Comparison of ENCODE assay signal across 6 cellular contexts in genomic region chr16:1979271-1980025, GRCh38. TPM values are rescaled to one million over a fixed set of nuclear protein-coding genes. Genes with fewer than 3 reads are reported as not detected.
DNase-seq lines count a peak whose midpoint lies in the region; ATAC-seq, FAIRE-seq and TF ChIP-seq lines count a peak whose summit lies in the region.

No MANE protein-coding gene starts in this region.

- H3K27me3 ChIP-seq in K562 (ENCODE audit: control insufficient read depth in 2 of 2, insufficient read depth in 2 of 2, low read length in 2 of 2) (no peaks in the 10 kb centered on the region), osteoblast (ENCODE audit: insufficient read depth, low read length) (peaks cover 39% of the 10 kb centered on the region), left ventricle myocardium inferior (ENCODE audit: low read depth) (peaks cover 84% of the 10 kb centered on the region)

- H3K4me2 ChIP-seq in K562 (ENCODE audit: insufficient read depth, low read length) (no peak overlapping the region), osteoblast (ENCODE audit: insufficient read depth, low read length) (no peak overlapping the region)

- H3K27ac ChIP-seq in K562 (ENCODE audit: extremely low read depth, low read depth, low read length) (no peak overlapping the region), osteoblast (ENCODE audit: low read depth, low read length) (no peak overlapping the region), left ventricle myocardium inferior (replicated peaks) (no peak overlapping the region)

- intact Hi-C loops in K562 (cut with micrococcal nuclease) (no loop called here), left ventricle myocardium inferior (cut with micrococcal nuclease) (no loop called here)

- POLR2A ChIA-PET in K562 (lab: Yijun Ruan, JAX) = interaction anchor here (0.6 to 10.2 kb wide), 3 partner anchors 7 to 36 kb away, joined by 3 to 103 read pairs (median 4); partner anchors contain the start of genes RNF151, RPS2 and TBL3

- CTCF ChIA-PET in K562 (lab: Yijun Ruan, JAX; ENCODE audit: low intra/inter-chr PET ratio) = no interaction called here

- H3K4me1 ChIP-seq in K562 (replicated peaks in 1 of 2; ENCODE audit: control insufficient read depth in 2 of 2, insufficient read depth in 2 of 2, low read length in 2 of 2) (peaks cover 0 to 84% of the 10 kb centered on the region in 2 experiments; a peak in 2 of 5 replicates), osteoblast (ENCODE audit: insufficient read depth, low read length) (no peaks in the 10 kb centered on the region), left ventricle myocardium inferior (peaks cover 35% of the 10 kb centered on the region)

- WGBS in K562 (ENCODE audit: insufficient coverage, low coverage, missing lambda C conversion rate) = 96% methylated on average over 41 of the region's 70 CpGs

- no peak overlapping the region for H2AFZ ChIP-seq in K562 (ENCODE audit: low read depth, low read length)
- H2AFZ ChIP-seq in osteoblast (ENCODE audit: low read length) = no peak overlapping the region

- BruUV-seq in K562 (replicated peaks; lab: Mats Ljungman, UMichigan) = no TSS peak

- TF ChIP-seq RAD21 in K562 (CRISPR knock-in tag; conservative IDR thresholded peaks at IDR 0.05 in 1 of 2, IDR thresholded peaks at IDR 0.05 in 1 of 2) = no peak

- H3K36me3 ChIP-seq in K562 (ENCODE audit: control insufficient read depth, insufficient read depth, low read length) (peaks cover 50% of the 10 kb centered on the region; the same call in 2 of the 3 replicates), osteoblast (ENCODE audit: insufficient read depth, low read length) (peaks cover 25% of the 10 kb centered on the region), left ventricle myocardium inferior (peaks cover 48% of the 10 kb centered on the region)

- TF ChIP-seq EP300 in K562 (IDR thresholded peaks at IDR 0.05; ENCODE audit: low read length) = no peak

- FAIRE-seq in K562 (lab: Jason Lieb, UNC) = no peak

- ATAC-seq in K562 (no peak), HG02840 (IDR thresholded peaks at IDR 0.05; ENCODE audit: low FRiP score, unreplicated experiment) (no peak)

- H3K9me3 ChIP-seq in K562 (replicated peaks; ENCODE audit: control insufficient read depth, insufficient read depth, low read depth, low read length) (no peaks in the 10 kb centered on the region), osteoblast (ENCODE audit: low read depth, low read length) (no peaks in the 10 kb centered on the region), left ventricle myocardium inferior (replicated peaks) (no peaks in the 10 kb centered on the region)

- peak; percentile 32 for DNase-seq in NB4 (ENCODE audit: low read depth)
- peak in 2 of 4 experiments; percentile 17 to 44 for DNase-seq in K562 (ENCODE audit: extremely low read depth in 1 of 4, low spot score in 3 of 4)
- peak; percentile 85 for DNase-seq in osteoblast (ENCODE audit: insufficient read length, low spot score, missing footprints)
- no peak for DNase-seq in left ventricle myocardium inferior
- no peak for DNase-seq in GM19238 (ENCODE audit: insufficient read length, low spot score)

- H3K79me2 ChIP-seq in K562 (ENCODE audit: control insufficient read depth, insufficient read depth, low read length) (peaks cover 1% of the 10 kb centered on the region; the same call in 1 of the 3 replicates), osteoblast (ENCODE audit: insufficient read depth, low read length) (no peaks in the 10 kb centered on the region)

- no peak for TF ChIP-seq CTCF in NB4 (IDR thresholded peaks at IDR 0.05; ENCODE audit: low read depth, low read length)
- TF ChIP-seq CTCF in K562 (IDR thresholded peaks at IDR 0.05 in 2 of 3, conservative IDR thresholded peaks at IDR 0.05 in 1 of 3; ENCODE audit: insufficient read depth in 2 of 3, low read depth in 1 of 3, low read length in 3 of 3) = no peak
- no peak for TF ChIP-seq CTCF in osteoblast (IDR thresholded peaks at IDR 0.05; ENCODE audit: extremely low read depth, low read depth, low read length)
- TF ChIP-seq CTCF in left ventricle myocardium inferior (IDR thresholded peaks at IDR 0.05; ENCODE audit: borderline replicate concordance) = no peak

- H4K20me1 ChIP-seq in K562 (replicated peaks; ENCODE audit: control insufficient read depth, insufficient read depth, low read length) = no peaks in the 10 kb centered on the region
- H4K20me1 ChIP-seq in osteoblast (ENCODE audit: insufficient read depth, low read length) = peaks cover 20% of the 10 kb centered on the region

- no peak overlapping the region for H3K9ac ChIP-seq in K562 (ENCODE audit: insufficient read depth in 1 of 2, low read depth in 2 of 2, low read length in 2 of 2)

- in situ Hi-C loops in K562 (cut with MboI) = no loop called here

- no peaks in the 10 kb centered on the region for H3K9me1 ChIP-seq in K562 (ENCODE audit: control insufficient read depth, insufficient read depth, low read length)

- H3K4me3 ChIP-seq in NB4 (ENCODE audit: low read depth, low read length) = no peak overlapping the region
- H3K4me3 ChIP-seq in K562 = no peak overlapping the region
- no peak overlapping the region for H3K4me3 ChIP-seq in osteoblast (ENCODE audit: insufficient read depth, low read length)
- no peak overlapping the region for H3K4me3 ChIP-seq in left ventricle myocardium inferior

- TF ChIP-seq POLR2A in NB4 (IDR thresholded peaks at IDR 0.05; ENCODE audit: extremely low read depth, insufficient read length) (no peak), K562 (conservative IDR thresholded peaks at IDR 0.05) (no peak)

RNA-seq across cellular contexts. Expression of gene NOXO1, which starts 1.8 kb away (rescaled TPM):
- total RNA-seq in K562 (2011; cell fraction: chromatin; rRNA removed; ENCODE audit: low replicate concordance) = 0.67 TPM in 1 of 2 replicates, not detected in the other
- total RNA-seq in K562 (2011; cell fraction: nucleolus; rRNA removed) = 0.66 TPM in 1 of 2 replicates, not detected in the other
- not detected in 2 replicates for total RNA-seq in K562 (2011; cell fraction: nucleoplasm; rRNA removed)
- not detected in 2 replicates for total RNA-seq in K562 (2014; rRNA removed)
- not detected in 2 replicates for total RNA-seq in K562 (2014; rRNA removed; fragmentation: Illumina TruSeq; extraction: Trizol)
- total RNA-seq in K562 (2015; rRNA removed; fragmentation: Illumina TruSeq; extraction: Trizol) = not detected in 2 replicates
- total RNA-seq in K562 (2021) = not detected in 2 replicates
- polyA plus RNA-seq in K562 (2011; rRNA removed) = not detected in 2 replicates
- polyA plus RNA-seq in K562 (2011; cell fraction: cytosol; rRNA removed) = not detected in 2 replicates
- polyA plus RNA-seq in K562 (2011; cell fraction: nucleus; rRNA removed) = 0.62 and 0.75 TPM in 2 replicates
- not detected in 2 replicates for polyA plus RNA-seq in K562 (2012)
- polyA plus RNA-seq in K562 (2014; fragmentation: Illumina TruSeq; extraction: Trizol) = not detected in 2 replicates
- polyA plus RNA-seq in K562 (2014; fragmentation: Nextera tagmentation; extraction: Ambion mirVana) = not detected
- not detected in 2 replicates for polyA plus RNA-seq in K562 (2014; rRNA removed)
- not detected in 2 replicates for polyA minus RNA-seq in K562 (2011; rRNA and poly(A)+ RNA removed)
- polyA minus RNA-seq in K562 (2011; cell fraction: cytosol; rRNA and poly(A)+ RNA removed) = not detected in 2 replicates
- polyA minus RNA-seq in K562 (2011; cell fraction: nucleus; rRNA and poly(A)+ RNA removed) = 0.33 TPM in 1 of 2 replicates, not detected in the other
- under 0.01 and 0.29 TPM in 2 replicates for total RNA-seq in osteoblast
- not detected for total RNA-seq in left ventricle myocardium inferior

RNA-seq across cellular contexts. Expression of gene GFER, which starts 4.5 kb away (rescaled TPM):
- total RNA-seq in K562 (2011; cell fraction: chromatin; rRNA removed; ENCODE audit: low replicate concordance) = 9.2 and 25.2 TPM in 2 replicates
- total RNA-seq in K562 (2011; cell fraction: nucleolus; rRNA removed) = 28.7 TPM in 2 replicates
- total RNA-seq in K562 (2011; cell fraction: nucleoplasm; rRNA removed) = 18.7 and 18.8 TPM in 2 replicates
- total RNA-seq in K562 (2014; rRNA removed) (46.2 and 67.8 TPM in 2 replicates), K562 (2014; rRNA removed; fragmentation: Illumina TruSeq; extraction: Trizol) (10.1 and 15.6 TPM in 2 replicates), K562 (2015; rRNA removed; fragmentation: Illumina TruSeq; extraction: Trizol) (22.9 and 26.3 TPM in 2 replicates), K562 (2021) (53.7 and 54.7 TPM in 2 replicates), osteoblast (8.7 and 12.1 TPM in 2 replicates), left ventricle myocardium inferior (23.3 TPM)
- polyA plus RNA-seq in K562 (2011; rRNA removed) (16.5 and 28.7 TPM in 2 replicates), K562 (2014; fragmentation: Illumina TruSeq; extraction: Trizol) (19.8 and 24.3 TPM in 2 replicates), K562 (2014; fragmentation: Nextera tagmentation; extraction: Ambion mirVana) (1 to 10 TPM; 4.3 to 5.1 TPM), K562 (2014; rRNA removed) (45.4 and 46.8 TPM in 2 replicates)
- 18.4 and 31.1 TPM in 2 replicates for polyA plus RNA-seq in K562 (2011; cell fraction: cytosol; rRNA removed)
- polyA plus RNA-seq in K562 (2011; cell fraction: nucleus; rRNA removed) = 30.1 and 38.7 TPM in 2 replicates
- polyA plus RNA-seq in K562 (2012) = 34.0 and 53.1 TPM in 2 replicates
- polyA minus RNA-seq in K562 (2011; rRNA and poly(A)+ RNA removed) = 3.4 and 4.4 TPM in 2 replicates
- polyA minus RNA-seq in K562 (2011; cell fraction: cytosol; rRNA and poly(A)+ RNA removed) = 16.9 and 22.0 TPM in 2 replicates
- polyA minus RNA-seq in K562 (2011; cell fraction: nucleus; rRNA and poly(A)+ RNA removed) = 14.0 and 16.9 TPM in 2 replicates

RNA-seq across cellular contexts. Expression of gene TBL3, which starts 7.6 kb away (rescaled TPM):
- total RNA-seq in K562 (2011; cell fraction: chromatin; rRNA removed; ENCODE audit: low replicate concordance) = 18.2 and 103 TPM in 2 replicates
- 94.2 and 142 TPM in 2 replicates for total RNA-seq in K562 (2011; cell fraction: nucleolus; rRNA removed)
- total RNA-seq in K562 (2011; cell fraction: nucleoplasm; rRNA removed) = 30.2 and 40.8 TPM in 2 replicates
- total RNA-seq in K562 (2014; rRNA removed) (115 and 117 TPM in 2 replicates), K562 (2014; rRNA removed; fragmentation: Illumina TruSeq; extraction: Trizol) (2.6 and 8.0 TPM in 2 replicates), K562 (2015; rRNA removed; fragmentation: Illumina TruSeq; extraction: Trizol) (24.5 and 28.3 TPM in 2 replicates), K562 (2021) (106 and 108 TPM in 2 replicates), osteoblast (22.4 and 26.1 TPM in 2 replicates), left ventricle myocardium inferior (22.6 TPM)
- polyA plus RNA-seq in K562 (2011; rRNA removed) (21.1 and 53.1 TPM in 2 replicates), K562 (2014; fragmentation: Illumina TruSeq; extraction: Trizol) (47.3 and 78.3 TPM in 2 replicates), K562 (2014; fragmentation: Nextera tagmentation; extraction: Ambion mirVana) (1 to 10 TPM in 1 of 2 experiments, under 1 TPM in 1; 0.97 to 7.2 TPM), K562 (2014; rRNA removed) (56.5 and 80.8 TPM in 2 replicates)
- 43.4 and 116 TPM in 2 replicates for polyA plus RNA-seq in K562 (2011; cell fraction: cytosol; rRNA removed)
- polyA plus RNA-seq in K562 (2011; cell fraction: nucleus; rRNA removed) = 109 and 185 TPM in 2 replicates
- 65.0 and 71.4 TPM in 2 replicates for polyA plus RNA-seq in K562 (2012)
- polyA minus RNA-seq in K562 (2011; rRNA and poly(A)+ RNA removed) = 24.5 and 41.6 TPM in 2 replicates
- 108 and 113 TPM in 2 replicates for polyA minus RNA-seq in K562 (2011; cell fraction: cytosol; rRNA and poly(A)+ RNA removed)
- polyA minus RNA-seq in K562 (2011; cell fraction: nucleus; rRNA and poly(A)+ RNA removed) = 42.1 and 44.9 TPM in 2 replicates

RNA-seq across cellular contexts. Expression of gene SYNGR3, which starts 10.3 kb away (rescaled TPM):
- 9.9 and 36.5 TPM in 2 replicates for total RNA-seq in K562 (2011; cell fraction: chromatin; rRNA removed; ENCODE audit: low replicate concordance)
- 44.1 and 46.0 TPM in 2 replicates for total RNA-seq in K562 (2011; cell fraction: nucleolus; rRNA removed)
- 27.9 and 32.7 TPM in 2 replicates for total RNA-seq in K562 (2011; cell fraction: nucleoplasm; rRNA removed)
- 69.2 and 110 TPM in 2 replicates for total RNA-seq in K562 (2014; rRNA removed)
- total RNA-seq in K562 (2014; rRNA removed; fragmentation: Illumina TruSeq; extraction: Trizol) = 17.8 and 20.7 TPM in 2 replicates
- total RNA-seq in K562 (2015; rRNA removed; fragmentation: Illumina TruSeq; extraction: Trizol) = 24.4 and 28.6 TPM in 2 replicates
- total RNA-seq in K562 (2021) = 61.9 and 68.8 TPM in 2 replicates
- polyA plus RNA-seq in K562 (2011; rRNA removed) = 36.3 and 38.3 TPM in 2 replicates
- 65.6 and 158 TPM in 2 replicates for polyA plus RNA-seq in K562 (2011; cell fraction: cytosol; rRNA removed)
- 37.4 and 52.6 TPM in 2 replicates for polyA plus RNA-seq in K562 (2011; cell fraction: nucleus; rRNA removed)
- 49.8 and 53.8 TPM in 2 replicates for polyA plus RNA-seq in K562 (2012)
- polyA plus RNA-seq in K562 (2014; fragmentation: Illumina TruSeq; extraction: Trizol) = 41.5 and 44.1 TPM in 2 replicates
- polyA plus RNA-seq in K562 (2014; fragmentation: Nextera tagmentation; extraction: Ambion mirVana) = 1 to 10 TPM; 3.7 to 4.4 TPM
- polyA plus RNA-seq in K562 (2014; rRNA removed) = 47.7 and 69.1 TPM in 2 replicates
- polyA minus RNA-seq in K562 (2011; rRNA and poly(A)+ RNA removed) = 14.7 and 22.4 TPM in 2 replicates
- polyA minus RNA-seq in K562 (2011; cell fraction: cytosol; rRNA and poly(A)+ RNA removed) = 42.2 and 50.7 TPM in 2 replicates
- polyA minus RNA-seq in K562 (2011; cell fraction: nucleus; rRNA and poly(A)+ RNA removed) = 16.2 and 16.4 TPM in 2 replicates
- under 0.01 and 0.59 TPM in 2 replicates for total RNA-seq in osteoblast
- total RNA-seq in left ventricle myocardium inferior = 0.38 TPM

RNA-seq across cellular contexts. Expression of gene RNF151, which starts 12.8 kb away (rescaled TPM):
- total RNA-seq in K562 (2011; cell fraction: chromatin; rRNA removed; ENCODE audit: low replicate concordance) = 0.44 TPM in 1 of 2 replicates, not detected in the other
- 0.79 TPM in 1 of 2 replicates, not detected in the other for total RNA-seq in K562 (2011; cell fraction: nucleolus; rRNA removed)
- total RNA-seq in K562 (2011; cell fraction: nucleoplasm; rRNA removed) = not detected in 2 replicates
- total RNA-seq in K562 (2014; rRNA removed) (not detected in 2 replicates), K562 (2014; rRNA removed; fragmentation: Illumina TruSeq; extraction: Trizol) (not detected in 2 replicates), K562 (2015; rRNA removed; fragmentation: Illumina TruSeq; extraction: Trizol) (not detected in 2 replicates), K562 (2021) (not detected in 2 replicates), osteoblast (0.36 TPM in 1 of 2 replicates, not detected in the other), left ventricle myocardium inferior (not detected)
- polyA plus RNA-seq in K562 (2011; rRNA removed) (not detected in 2 replicates), K562 (2014; fragmentation: Illumina TruSeq; extraction: Trizol) (not detected in 2 replicates), K562 (2014; fragmentation: Nextera tagmentation; extraction: Ambion mirVana) (not detected), K562 (2014; rRNA removed) (not detected in 2 replicates)
- polyA plus RNA-seq in K562 (2011; cell fraction: cytosol; rRNA removed) = 0.10 and 0.13 TPM in 2 replicates
- polyA plus RNA-seq in K562 (2011; cell fraction: nucleus; rRNA removed) = 0.21 TPM in 1 of 2 replicates, not detected in the other
- polyA plus RNA-seq in K562 (2012) = not detected in 2 replicates
- polyA minus RNA-seq in K562 (2011; rRNA and poly(A)+ RNA removed) = not detected in 2 replicates
- not detected in 2 replicates for polyA minus RNA-seq in K562 (2011; cell fraction: cytosol; rRNA and poly(A)+ RNA removed)
- not detected in 2 replicates for polyA minus RNA-seq in K562 (2011; cell fraction: nucleus; rRNA and poly(A)+ RNA removed)

Comparison
In these comparisons a context has a peak if more than half of its experiments do, and no peak if none do; other contexts are left out.
1. DNase-seq: peak in NB4 (single experiment) and osteoblast (single experiment); none in left ventricle myocardium inferior (single experiment) and GM19238 (single experiment).